In the genomic region with DNA sequence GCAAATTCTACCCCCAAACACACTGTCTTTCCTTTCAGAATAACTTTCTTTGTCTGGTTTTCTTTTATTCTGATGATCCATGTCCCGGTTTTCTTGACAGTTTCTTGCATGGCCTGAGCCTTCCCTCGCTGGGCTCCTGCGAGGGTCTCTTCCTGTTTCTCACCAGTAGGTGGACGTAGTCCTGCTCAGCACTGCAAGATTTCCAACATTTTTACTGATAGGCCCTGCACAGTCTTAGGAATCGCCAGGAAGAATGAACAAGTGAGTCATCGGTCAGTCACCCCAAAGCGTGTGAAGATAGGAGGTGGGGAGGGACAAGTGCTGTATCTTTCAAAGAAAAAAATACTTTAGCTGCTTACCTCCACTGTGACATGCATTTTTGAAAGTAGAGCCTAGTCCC, we compare ENCODE assay signal across 9 cellular contexts. TPM values are rescaled to one million over a fixed set of nuclear protein-coding genes. Genes with fewer than 3 reads are reported as not detected.
A peak's percentile ranks its signal among the peaks of the same experiment; 100 is the strongest.
DNase-seq lines count a peak whose midpoint lies in the region; ATAC-seq and TF ChIP-seq lines count a peak whose summit lies in the region.
"Had no signal": no experiment of that assay in that cellular context is flagged by ENCODE, and none has a peak within 500 bp of the region (broad histone marks: within the 10 kb centered on the region; RNA-seq: fewer than 3 reads in every experiment).

No MANE protein-coding gene starts in this region.

- no peaks in the 10 kb centered on the region for H3K9me3 Mint-ChIP-seq in endodermal cell

- TF ChIP-seq POLR2A in gastrocnemius medialis (IDR thresholded peaks at IDR 0.05): no peak

- peaks cover 10% of the 10 kb centered on the region for H3K27me3 Mint-ChIP-seq in endodermal cell (ENCODE audit: insufficient read depth)

- no peak overlapping the region for H3K18ac ChIP-seq in neuronal stem cell (ENCODE audit: low read length)

- H2BK120ac ChIP-seq in neuronal stem cell (ENCODE audit: low read depth, low read length): no peak overlapping the region

- H4K8ac ChIP-seq in neuronal stem cell (ENCODE audit: low read depth, low read length): no peak overlapping the region

- TF ChIP-seq CTCF in endodermal cell (conservative IDR thresholded peaks at IDR 0.05) (peak; percentile 85), gastrocnemius medialis (IDR thresholded peaks at IDR 0.05 in 4 of 5, conservative IDR thresholded peaks at IDR 0.05 in 1 of 5) (no peak)

- H2BK5ac ChIP-seq in neuronal stem cell (ENCODE audit: low read length): no peak overlapping the region

- no peaks in the 10 kb centered on the region for H3K9me3 ChIP-seq in endodermal cell (ENCODE audit: control insufficient read depth, low read length)
- H3K9me3 ChIP-seq in neuronal stem cell (replicated peaks in 1 of 2; ENCODE audit: control insufficient read depth in 2 of 2, insufficient read depth in 1 of 2, low read depth in 1 of 2, low read length in 2 of 2): no peaks in the 10 kb centered on the region
- no peaks in the 10 kb centered on the region for H3K9me3 ChIP-seq in gastrocnemius medialis

- intact Hi-C loops in gastrocnemius medialis (cut with DNase I; ENCODE audit: low total_unique reads): no loop called here

- H3K4me3 ChIP-seq in endodermal cell (ENCODE audit: low read length) (no peak overlapping the region), neuronal stem cell (ENCODE audit: low read length in 2 of 2) (no peak overlapping the region), gastrocnemius medialis (no peak overlapping the region)

- no peak overlapping the region for H3K4me2 ChIP-seq in neuronal stem cell (ENCODE audit: insufficient read depth, low read length, poor library complexity, severe bottlenecking)

- H4K91ac ChIP-seq in neuronal stem cell (ENCODE audit: low read depth, low read length, poor library complexity): no peak overlapping the region

- H2AFZ ChIP-seq in neuronal stem cell (ENCODE audit: low read length): no peak overlapping the region

- no peaks in the 10 kb centered on the region for H3K79me1 ChIP-seq in neuronal stem cell (ENCODE audit: low read depth, low read length)

- no peak overlapping the region for H3K23ac ChIP-seq in neuronal stem cell (ENCODE audit: low read depth, low read length, poor library complexity)

- in situ Hi-C loops in gastrocnemius medialis (cut with MboI; ENCODE audit: low sequenced_read_pairs in 4 of 4): no loop called here

- H3K36me3 ChIP-seq in endodermal cell (ENCODE audit: control insufficient read depth, insufficient read depth, low read length) (no peaks in the 10 kb centered on the region), neuronal stem cell (replicated peaks in 1 of 2; ENCODE audit: control insufficient read depth in 2 of 2, insufficient read depth in 2 of 2, low read length in 2 of 2) (no peaks in the 10 kb centered on the region), gastrocnemius medialis (no peaks in the 10 kb centered on the region)

- H2AK5ac ChIP-seq in neuronal stem cell (ENCODE audit: low read depth, low read length): no peak overlapping the region

- H3K9ac ChIP-seq in endodermal cell (ENCODE audit: extremely low read depth, low read length, poor library complexity, severe bottlenecking): no peak overlapping the region
- no peak overlapping the region for H3K9ac ChIP-seq in neuronal stem cell (ENCODE audit: low read depth, low read length, poor library complexity)

- 37 to 56% methylated on average over 5 to 7 of the region's 7 CpGs for WGBS in endodermal cell (ENCODE audit: insufficient coverage in 1 of 2, insufficient read length in 1 of 2), 2 experiments
- no CpG with 5 or more reads among the region's 7 CpGs for WGBS in neuronal stem cell (ENCODE audit: extremely low coverage in 2 of 2, insufficient read length in 2 of 2, insufficient replicate concordance in 1 of 2), 2 donors

- no peak overlapping the region for H2BK15ac ChIP-seq in neuronal stem cell (ENCODE audit: low read length)

- H3K27ac ChIP-seq in endodermal cell (ENCODE audit: low read depth, low read length) (no peak overlapping the region), neuronal stem cell (replicated peaks; ENCODE audit: low read length) (no peak overlapping the region), gastrocnemius medialis (no peak overlapping the region)

- H3K36me3 Mint-ChIP-seq in endodermal cell (ENCODE audit: low read depth): no peaks in the 10 kb centered on the region

- H3K4me1 ChIP-seq in endodermal cell (ENCODE audit: control insufficient read depth, insufficient read depth, low read length) (no peaks in the 10 kb centered on the region), neuronal stem cell (ENCODE audit: control insufficient read depth in 2 of 2, insufficient read depth in 1 of 2, low read depth in 1 of 2, low read length in 2 of 2) (no peaks in the 10 kb centered on the region), gastrocnemius medialis (no peaks in the 10 kb centered on the region)

- H3K4ac ChIP-seq in neuronal stem cell (ENCODE audit: low read length): no peak overlapping the region

- no peak for ATAC-seq in gastrocnemius medialis
- ATAC-seq in HG03457 (IDR thresholded peaks at IDR 0.05; ENCODE audit: unreplicated experiment): no peak

- no peak overlapping the region for H2BK12ac ChIP-seq in neuronal stem cell (ENCODE audit: low read length)

- H3K4me1 Mint-ChIP-seq in endodermal cell: peaks cover 9% of the 10 kb centered on the region

- H3K27me3 ChIP-seq in endodermal cell (ENCODE audit: control insufficient read depth, insufficient read depth, low read length, poor library complexity, severe bottlenecking) (no peaks in the 10 kb centered on the region), neuronal stem cell (ENCODE audit: control insufficient read depth in 3 of 3, insufficient read depth in 3 of 3, low read depth in 1 of 3, low read length in 3 of 3) (no peaks in the 10 kb centered on the region), gastrocnemius medialis (no peaks in the 10 kb centered on the region)

- no peak overlapping the region for H3K4me3 Mint-ChIP-seq in endodermal cell

- H3K27ac Mint-ChIP-seq in endodermal cell: no peak overlapping the region

- no peak overlapping the region for H3K14ac ChIP-seq in neuronal stem cell (ENCODE audit: low read length)

- DNase-seq in ELF-1 (ENCODE audit: low read depth, low spot score) (peak; percentile 63), NCI-H226 (peak; percentile 92), endodermal cell (peak; percentile 77), neuronal stem cell (ENCODE audit: low spot score) (peak; percentile 44), SKM-1 treated with dmso at 0.1 percent for 144 hours (lab: John Stamatoyannopoulos, UW; ENCODE audit: unreplicated experiment) (no peak), gastrocnemius medialis (no peak), midbrain (lab: John Stamatoyannopoulos, UW) (no peak)
- DNase-seq: NCI-H1694 had no signal

RNA-seq across cellular contexts. Expression of gene KIRREL3, which starts 16.9 kb away (rescaled TPM):
- total RNA-seq in endodermal cell (1 to 10 TPM; 1.1 to 1.4 TPM), gastrocnemius medialis (under 1 TPM in 1 of 4 donors, not detected in 3; 0.10 TPM)
- 2.8 TPM for polyA plus RNA-seq in endodermal cell (2013, experiment 1 of 2)
- 4.0 TPM for polyA plus RNA-seq in endodermal cell (2013, experiment 2 of 2)
- 1.2 TPM for polyA plus RNA-seq in neuronal stem cell (2013, experiment 1 of 2)
- 1.4 TPM for polyA plus RNA-seq in neuronal stem cell (2013, experiment 2 of 2)

Comparison
In these comparisons a context has a peak if more than half of its experiments do, and no peak if none do; other contexts are left out.
1. DNase-seq: peak in ELF-1 (single experiment), NCI-H226 (single experiment), endodermal cell (single experiment) and neuronal stem cell (single experiment); none in SKM-1 treated with dmso at 0.1 percent for 144 hours (single experiment), gastrocnemius medialis (0 of 2) and midbrain (single experiment).